ENCODE assay signal across 8 cellular contexts in the genomic region with DNA sequence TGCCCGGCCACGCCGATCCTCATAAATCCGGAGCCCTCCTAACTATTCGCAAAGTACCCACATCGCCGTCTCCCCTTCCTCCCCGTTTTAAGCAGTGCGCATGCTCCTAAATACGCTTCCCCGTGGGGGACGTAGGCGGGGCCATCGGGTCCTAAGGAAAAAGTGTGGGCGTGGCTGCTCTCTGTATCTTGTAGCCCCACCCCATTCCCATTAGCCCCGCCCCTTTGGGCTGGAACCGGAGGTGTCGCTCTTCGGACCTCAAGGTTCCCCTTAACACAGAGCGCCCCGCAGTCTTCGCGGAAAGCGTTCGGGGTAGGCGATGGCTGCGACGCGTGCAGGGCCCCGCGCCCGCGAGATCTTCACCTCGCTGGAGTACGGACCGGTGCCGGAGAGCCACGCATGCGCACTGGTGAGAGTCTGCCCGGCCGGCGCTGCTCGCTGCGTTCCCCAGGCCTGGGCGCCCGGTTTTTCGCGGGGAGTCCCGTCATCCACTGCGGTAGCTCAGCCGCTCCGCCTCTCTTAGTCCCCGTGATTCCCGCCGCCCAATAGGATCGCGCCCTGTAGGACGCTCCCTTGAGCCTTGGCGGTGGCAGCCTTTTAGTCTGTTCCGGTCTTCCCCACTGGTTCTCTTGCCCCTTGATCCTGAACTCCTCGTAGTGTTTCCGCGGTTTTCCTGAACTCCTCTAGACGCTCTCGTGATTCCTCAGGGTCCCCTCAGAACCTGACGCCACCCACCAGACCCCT. TPM values are rescaled to one million over a fixed set of nuclear protein-coding genes. Genes with fewer than 3 reads are reported as not detected.
A peak's percentile ranks its signal among the peaks of the same experiment; 100 is the strongest.
DNase-seq lines count a peak whose midpoint lies in the region; ATAC-seq and TF ChIP-seq lines count a peak whose summit lies in the region.

Gene ALDH16A1, plus strand, starts transcription at position 213 of the 744 bp plus-strand sequence. Its CDS starts 107 bp downstream, at position 320.

- no peaks in the 10 kb centered on the region for H3K9me3 ChIP-seq in fibroblast of lung (ENCODE audit: control insufficient read depth, insufficient read depth, low read depth, low read length)

- peaks cover 2% of the 10 kb centered on the region for H3K36me3 ChIP-seq in fibroblast of lung (ENCODE audit: control insufficient read depth, insufficient read depth, low read length)

- H3K79me2 ChIP-seq in fibroblast of lung (ENCODE audit: control insufficient read depth, insufficient read depth, low read length) = peaks cover 11% of the 10 kb centered on the region

- peak; percentile 93 for ATAC-seq in activated T-helper 17 cell treated with anti-CD3 and anti-CD28 coated beads, Interleukin-2, amount 50 U/mL, for 72 hours (replicated peaks)
- ATAC-seq in natural killer cell = peak; percentile 79 to 96 (median 86)

- peaks cover 54% of the 10 kb centered on the region for H3K36me3 Mint-ChIP-seq in activated T-helper 17 cell treated with anti-CD3 and anti-CD28 coated beads, Interleukin-2, amount 50 U/mL, for 72 hours (ENCODE audit: low read depth)
- H3K36me3 Mint-ChIP-seq in natural killer cell = no peaks in the 10 kb centered on the region

- H3K4me2 ChIP-seq in fibroblast of lung (ENCODE audit: extremely low read depth, insufficient read depth, low read length) = peak within 1 kb of the TSS; percentile 95

- peak within 1 kb of the TSS; percentile 99 for H3K27ac Mint-ChIP-seq in activated T-helper 17 cell treated with anti-CD3 and anti-CD28 coated beads, Interleukin-2, amount 50 U/mL, for 72 hours
- peak within 1 kb of the TSS; percentile 98 to 100 for H3K27ac Mint-ChIP-seq in natural killer cell

- no peaks in the 10 kb centered on the region for H3K27me3 ChIP-seq in fibroblast of lung (ENCODE audit: control insufficient read depth, insufficient read depth, low read length)

- peak within 1 kb of the TSS; percentile 98 for H3K27ac ChIP-seq in RWPE1
- peak within 1 kb of the TSS; percentile 93 for H3K27ac ChIP-seq in fibroblast of lung (ENCODE audit: insufficient read depth, low read length)

- DNase-seq in Daoy (ENCODE audit: low read depth) = peak; percentile 99
- peak; percentile 95 for DNase-seq in GOT3 (lab: John Stamatoyannopoulos, UW)
- peak; percentile 90 for DNase-seq in LNCaP clone FGC (ENCODE audit: low read depth)
- peak; percentile 97 for DNase-seq in RWPE1 (ENCODE audit: low spot score)
- DNase-seq in fibroblast of lung (ENCODE audit: low read depth in 2 of 2) = peak; percentile 95 to 98
- DNase-seq in natural killer cell = peak; percentile 96
- peak; percentile 98 for DNase-seq in stimulated activated naive CD4-positive, alpha-beta T cell treated with Interleukin-2 at 50 U/mL for 16 hours (lab: John Stamatoyannopoulos, UW)

- H3K4me3 Mint-ChIP-seq in activated T-helper 17 cell treated with anti-CD3 and anti-CD28 coated beads, Interleukin-2, amount 50 U/mL, for 72 hours = peak within 1 kb of the TSS; percentile 99
- H3K4me3 Mint-ChIP-seq in natural killer cell = peak within 1 kb of the TSS; percentile 99

- H3K4me1 Mint-ChIP-seq in activated T-helper 17 cell treated with anti-CD3 and anti-CD28 coated beads, Interleukin-2, amount 50 U/mL, for 72 hours = peaks cover 15% of the 10 kb centered on the region
- peaks cover 43 to 51% of the 10 kb centered on the region in 2 donors for H3K4me1 Mint-ChIP-seq in natural killer cell

- H3K27me3 Mint-ChIP-seq in activated T-helper 17 cell treated with anti-CD3 and anti-CD28 coated beads, Interleukin-2, amount 50 U/mL, for 72 hours = no peaks in the 10 kb centered on the region
- H3K27me3 Mint-ChIP-seq in natural killer cell (ENCODE audit: low read depth in 2 of 2) = no peaks in the 10 kb centered on the region

- POLR2A ChIA-PET in RWPE1 (lab: Yijun Ruan, JAX; ENCODE audit: low non-redundant PET) = interaction anchor here (0.6 to 1.5 kb wide), 5 partner anchors 16 to 91 kb away, joined by 3 to 5 read pairs (median 3); partner anchors contain the start of genes FLT3LG and TEAD2

- H3K9ac ChIP-seq in fibroblast of lung (ENCODE audit: insufficient read depth, low read length) = peak within 1 kb of the TSS; percentile 84

- intact Hi-C loops in natural killer cell (cut with micrococcal nuclease) = loop anchor here (1.0 to 2.0 kb wide), 5 partner anchors 16 to 424 kb away; partner anchors contain the start of genes AKT1S1, RPL13A, RPS11 and TBC1D17

- CTCF ChIA-PET in RWPE1 (lab: Yijun Ruan, JAX) = no interaction called here

- H3K4me1 ChIP-seq in fibroblast of lung (ENCODE audit: control insufficient read depth, extremely low read depth, insufficient read depth, low read length) = peaks cover 3% of the 10 kb centered on the region

- TF ChIP-seq CTCF in LNCaP clone FGC (IDR thresholded peaks at IDR 0.05; ENCODE audit: control insufficient read depth, extremely low read depth, insufficient read depth) (no peak), RWPE1 (conservative IDR thresholded peaks at IDR 0.05; ENCODE audit: low read depth) (no peak), fibroblast of lung (conservative IDR thresholded peaks at IDR 0.05 in 1 of 2, IDR thresholded peaks at IDR 0.05 in 1 of 2; ENCODE audit: low read depth in 1 of 2, low read length in 2 of 2) (no peak), natural killer cell (IDR thresholded peaks at IDR 0.05) (no peak)

- H3K9me3 Mint-ChIP-seq in activated T-helper 17 cell treated with anti-CD3 and anti-CD28 coated beads, Interleukin-2, amount 50 U/mL, for 72 hours = no peaks in the 10 kb centered on the region
- no peaks in the 10 kb centered on the region for H3K9me3 Mint-ChIP-seq in natural killer cell

- H2AFZ ChIP-seq in fibroblast of lung (ENCODE audit: low read length) = peak within 1 kb of the TSS; percentile 79

- H4K20me1 ChIP-seq in fibroblast of lung (ENCODE audit: control insufficient read depth, extremely low read depth, insufficient read depth, low read length) = no peaks in the 10 kb centered on the region

- peak within 1 kb of the TSS; percentile 78 for H3K4me3 ChIP-seq in LNCaP clone FGC (ENCODE audit: low read depth, low read length)
- H3K4me3 ChIP-seq in fibroblast of lung (replicated peaks in 1 of 4; ENCODE audit: control extremely low read depth in 1 of 4, insufficient read depth in 1 of 4, low read depth in 3 of 4, low read length in 4 of 4) = peak within 1 kb of the TSS; percentile 70 to 97 (median 74)

RNA-seq across cellular contexts. Expression of gene ALDH16A1, which starts in this region (rescaled TPM):
- total RNA-seq in Daoy (2014; rRNA removed; shearing (Covaris generic)) = 50.5 and 86.2 TPM in 2 replicates
- total RNA-seq in activated T-helper 17 cell treated with anti-CD3 and anti-CD28 coated beads, Interleukin-2, amount 50 U/mL, for 72 hours = 10 to 100 TPM; 15.5 to 39.1 TPM
- total RNA-seq in fibroblast of lung (13.9 and 24.9 TPM in 2 replicates), natural killer cell (10 to 100 TPM; 39.9 to 43.2 (median 41.4) TPM)
- polyA plus RNA-seq in fibroblast of lung = 2.4 and 4.3 TPM in 2 replicates
- polyA plus RNA-seq in fibroblast of lung (2012) = 7.1 and 14.6 TPM in 2 replicates
- 4.0 and 5.1 TPM in 2 replicates for polyA minus RNA-seq in fibroblast of lung (ENCODE audit: low replicate concordance)

Comparison
In these comparisons a context has a peak if more than half of its experiments do, and no peak if none do; other contexts are left out.
1. Peak in every context shown above with its lines: DNase-seq, ATAC-seq, H3K4me3 ChIP-seq and H3K27ac ChIP-seq.